In genomic region chr1:207651583-207651982, GRCh38 we compare ENCODE assay signal across 19 cellular contexts.
DNase-seq lines count a peak whose midpoint lies in the region; TF ChIP-seq lines count a peak whose summit lies in the region.
"Had no signal": no experiment of that assay in that cellular context is flagged by ENCODE, and none has a peak within 500 bp of the region (broad histone marks: within the 10 kb centered on the region; RNA-seq: fewer than 3 reads in every experiment).

No MANE protein-coding gene starts in this region.

- no peak overlapping the region for H3K9ac ChIP-seq in adipocyte (ENCODE audit: low read length)
- H3K9ac ChIP-seq: BLaER1 had no signal

- H3K27me3 ChIP-seq in adipocyte (replicated peaks; ENCODE audit: control insufficient read depth, insufficient read depth, low read length) = peaks cover 14% of the 10 kb centered on the region
- H3K27me3 ChIP-seq: BLaER1 had no signal

- peak; percentile 30 for DNase-seq in adipocyte (ENCODE audit: low read depth)
- DNase-seq in erythroblast (lab: John Stamatoyannopoulos, UW) = peak; percentile 24 to 65
- no peak for DNase-seq in SHP77 treated with DMSO at 0.1 percent for 48 hours (lab: John Stamatoyannopoulos, UW)
- no peak for DNase-seq in middle frontal gyrus (ENCODE audit: extremely low spot score, low spot score)
- DNase-seq in NCI-H2171 treated with DMSO at 0.1 percent for 48 hours (lab: John Stamatoyannopoulos, UW) = no peak
- DNase-seq: CD4-positive, CD25-positive, alpha-beta regulatory T cell; CD8-positive, alpha-beta T cell; DMS 273 treated with DMSO at 0.1 percent for 48 hours; DMS79; EL; GDM1; H9; HFFc6 had no signal

- H3K4me3 ChIP-seq in HEK293 (ENCODE audit: low read depth, low read length) (no peak overlapping the region), adipocyte (ENCODE audit: low read length) (no peak overlapping the region)
- H3K4me3 ChIP-seq: BLaER1, GM12878, GM23338 had no signal

- no peak for TF ChIP-seq CTCF in HEK293 (tag by site-specific recombination; IDR thresholded peaks at IDR 0.05)

- H3K27ac ChIP-seq in HEK293 (ENCODE audit: extremely low read depth, low read depth, low read length) = no peak overlapping the region
- H3K27ac ChIP-seq: 22Rv1, BLaER1, C4-2B had no signal

- H3K9me3 ChIP-seq in HEK293 (ENCODE audit: control insufficient read depth, insufficient read depth, low read depth, low read length) = no peaks in the 10 kb centered on the region
- H3K9me3 ChIP-seq in adipocyte (ENCODE audit: control insufficient read depth, low read length) = no peaks in the 10 kb centered on the region
- H3K9me3 ChIP-seq: BLaER1 had no signal

- H3K4me1 ChIP-seq in HEK293 (ENCODE audit: control insufficient read depth, insufficient read depth, low read length) (no peaks in the 10 kb centered on the region), adipocyte (ENCODE audit: control insufficient read depth, insufficient read depth, low read length) (no peaks in the 10 kb centered on the region)
- H3K4me1 ChIP-seq: BLaER1 had no signal

- H3K36me3 ChIP-seq in HEK293 (ENCODE audit: control insufficient read depth in 2 of 2, insufficient read depth in 1 of 2, low read length in 2 of 2) (no peaks in the 10 kb centered on the region), adipocyte (ENCODE audit: control insufficient read depth, insufficient read depth, low read length, severe bottlenecking) (no peaks in the 10 kb centered on the region)
- H3K36me3 ChIP-seq: BLaER1 had no signal

- POLR2A ChIA-PET in HEK293 (lab: Yijun Ruan, JAX) = no interaction called here

- no peak for TF ChIP-seq POLR2A in erythroblast (IDR thresholded peaks at IDR 0.05; ENCODE audit: low read length)

- CTCF ChIA-PET in HEK293 (lab: Yijun Ruan, JAX) = interaction anchor here (0.6 to 1.8 kb wide), 3 partner anchors 47 to 201 kb away, joined by 3 to 8 read pairs (median 3); no protein-coding TSS in a partner anchor

TF ChIP-seq in HEK293, 187 proteins besides CTCF, POLR2A, EP300 and RAD21:
- no peak for TF ChIP-seq SETDB1 (IDR thresholded peaks at IDR 0.05; ENCODE audit: insufficient read length, low read length)
- peak; percentile 74; the same call in 1 of the 2 replicates for TF ChIP-seq OSR2 (tag by site-specific recombination; IDR thresholded peaks at IDR 0.05)
- peak; percentile 34 for TF ChIP-seq ZNF335 (tag by site-specific recombination; conservative IDR thresholded peaks at IDR 0.05)
- 0 out of 2 replicates have a peak, but pooled peaks have one; percentile 20 for TF ChIP-seq ATF2 (tag by site-specific recombination; IDR thresholded peaks at IDR 0.05; ENCODE audit: low read depth)
- TF ChIP-seq BCL6B (tag by site-specific recombination; IDR thresholded peaks at IDR 0.05) = no peak
- TF ChIP-seq ZNF416 (tag by site-specific recombination; IDR thresholded peaks at IDR 0.05) = no peak
- 0 out of 2 replicates have a peak, but pooled peaks have one; percentile 24 for TF ChIP-seq ZNF518A (tag by site-specific recombination; conservative IDR thresholded peaks at IDR 0.05; ENCODE audit: low read depth)

Comparison
In these comparisons a context has a peak if more than half of its experiments do, and no peak if none do; other contexts are left out.
1. DNase-seq: peak in adipocyte (single experiment) and erythroblast (2 of 2); none in SHP77 treated with DMSO at 0.1 percent for 48 hours (single experiment), middle frontal gyrus (single experiment) and NCI-H2171 treated with DMSO at 0.1 percent for 48 hours (single experiment).